3 cellular contexts compared by ENCODE assay signal in genomic region chr15:42798802-42799201, GRCh38.
A peak's percentile ranks its signal among the peaks of the same experiment; 100 is the strongest.
TF ChIP-seq lines count a peak whose summit lies in the region.

No MANE protein-coding gene starts in this region.

TF ChIP-seq in HepG2, 621 proteins besides CTCF, POLR2A, EP300 and RAD21:
- TF ChIP-seq IRF1 (CRISPR knock-in tag; IDR thresholded peaks at IDR 0.05; ENCODE audit: low read depth) (no peak), MAFF (IDR thresholded peaks at IDR 0.05; ENCODE audit: low read depth, low read length) (peak; percentile 53), MAFK (conservative IDR thresholded peaks at IDR 0.05 in 1 of 2, IDR thresholded peaks at IDR 0.05 in 1 of 2; ENCODE audit: low read length in 2 of 2) (peak; percentile 47 to 76; a peak in 3 of 4 replicates)

TF ChIP-seq in IMR-90, 13 proteins besides CTCF, POLR2A, EP300 and RAD21:
- TF ChIP-seq NFE2L2 (IDR thresholded peaks at IDR 0.05; ENCODE audit: low read depth, low read length) (no peak), MAFK (IDR thresholded peaks at IDR 0.05; ENCODE audit: low read depth, low read length) (peak; percentile 64)

TF ChIP-seq in K562, 482 proteins besides CTCF, POLR2A, EP300 and RAD21:
- TF ChIP-seq BRD9 (IDR thresholded peaks at IDR 0.05; ENCODE audit: low read depth, partially characterized antibody) (no peak), MAFF (IDR thresholded peaks at IDR 0.05; ENCODE audit: low read length) (peak; percentile 19), ZNF274 (IDR thresholded peaks at IDR 0.05; ENCODE audit: borderline replicate concordance, low read depth, low read length) (no peak), ZNF316 (IDR thresholded peaks at IDR 0.05) (peak; percentile 75), MAFG (tag; conservative IDR thresholded peaks at IDR 0.05) (0 out of 2 replicates have a peak, but pooled peaks have one; percentile 11), C11orf30 (IDR thresholded peaks at IDR 0.05; ENCODE audit: low read depth) (peak; percentile 44; the same call in 1 of the 2 replicates)
